Comparison of ENCODE assay signal across 8 cellular contexts in the genomic region with DNA sequence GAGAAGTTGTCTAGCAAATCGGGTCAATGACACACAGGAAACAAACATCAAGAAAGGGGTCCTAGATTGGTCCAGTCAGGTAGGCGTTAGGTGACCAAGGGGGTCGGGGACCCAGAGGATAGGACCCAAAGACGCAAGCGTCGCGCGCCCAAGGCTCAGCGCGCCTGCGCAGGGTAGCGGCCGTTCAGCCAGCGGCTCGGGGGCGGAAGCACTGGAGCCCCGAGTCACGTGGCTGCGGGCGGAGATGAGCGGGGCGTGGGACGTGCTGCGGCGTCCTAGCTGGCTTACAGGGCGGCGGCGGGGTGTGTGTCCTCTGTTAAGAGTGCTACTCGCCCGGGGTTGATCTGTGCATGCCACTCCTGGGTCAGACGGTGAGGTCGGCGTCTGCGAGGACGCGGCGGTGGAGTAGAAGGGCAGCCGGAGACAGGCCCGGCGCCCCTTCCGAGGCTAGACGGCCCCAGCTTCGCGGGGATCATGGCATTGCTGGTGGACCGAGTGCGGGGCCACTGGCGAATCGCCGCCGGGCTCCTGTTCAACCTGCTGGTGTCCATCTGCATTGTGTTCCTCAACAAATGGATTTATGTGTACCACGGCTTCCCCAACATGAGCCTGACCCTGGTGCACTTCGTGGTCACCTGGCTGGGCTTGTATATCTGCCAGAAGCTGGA. TPM values are rescaled to one million over a fixed set of nuclear protein-coding genes. Genes with fewer than 3 reads are reported as not detected.
DNase-seq lines count a peak whose midpoint lies in the region; ATAC-seq and TF ChIP-seq lines count a peak whose summit lies in the region.

Gene SLC35E3, plus strand, starts transcription at position 273 of the 668 bp plus-strand sequence. Its CDS starts 202 bp downstream, at position 475.

- H2AFZ ChIP-seq in IMR-90 (replicated peaks; ENCODE audit: low read length, poor library complexity) (peak within 1 kb of the TSS; percentile 97), OCI-LY7 (ENCODE audit: low read length) (peak within 1 kb of the TSS; percentile 96)

- peak within 1 kb of the TSS; percentile 88 for H2BK120ac ChIP-seq in IMR-90 (ENCODE audit: low read depth, low read length)

- H3K9me3 ChIP-seq in IMR-90 (ENCODE audit: control insufficient read depth, insufficient read depth, low read length), result no peaks in the 10 kb centered on the region
- no peaks in the 10 kb centered on the region for H3K9me3 ChIP-seq in OCI-LY7 (ENCODE audit: low read length)
- H3K9me3 ChIP-seq in mucosa of rectum (ENCODE audit: control insufficient read depth in 2 of 2, low read length in 2 of 2), result no peaks in the 10 kb centered on the region

- no TSS peak for BruUV-seq in IMR-90 (replicated peaks; lab: Mats Ljungman, UMichigan)
- TSS peak; percentile 61 for BruUV-seq in OCI-LY7 (replicated peaks; lab: Mats Ljungman, UMichigan)

- H2AK5ac ChIP-seq in IMR-90 (ENCODE audit: low read depth, low read length), result peak within 1 kb of the TSS; percentile 68; the same call in 1 of the 2 replicates

- H3K56ac ChIP-seq in IMR-90 (ENCODE audit: extremely low read depth, insufficient read depth, low read length), result peak within 1 kb of the TSS; percentile 69

- peak; percentile 71 for DNase-seq in DMS 273 treated with DMSO at 0.1 percent for 48 hours (lab: John Stamatoyannopoulos, UW)
- peak; percentile 75 for DNase-seq in IMR-90
- DNase-seq in OCI-LY7 (ENCODE audit: low spot score), result peak; percentile 96
- peak; percentile 92 for DNase-seq in activated T-cell treated with anti-CD3 and anti-CD28 coated beads for 48 hours (ENCODE audit: low read depth)
- peak; percentile 96 for DNase-seq in erythroblast (lab: John Stamatoyannopoulos, UW)
- DNase-seq in stimulated activated CD8-positive, alpha-beta memory T cell treated with anti-CD3 and anti-CD28 coated beads, Interleukin-4, amount 100 ng/mL, for 4 hours (ENCODE audit: low read depth in 2 of 2, low spot score in 1 of 2), result peak; percentile 75 to 82

- in situ Hi-C loops in IMR-90 (cut with MboI; ENCODE audit: low sequenced_read_pairs), result no loop called here

- TF ChIP-seq POLR2A in IMR-90 (IDR thresholded peaks at IDR 0.05; ENCODE audit: low read depth, low read length), result 0 out of 2 replicates have a peak, but pooled peaks have one; percentile 42
- TF ChIP-seq POLR2A in erythroblast (IDR thresholded peaks at IDR 0.05; ENCODE audit: low read length), result peak; percentile 84

- H3K18ac ChIP-seq in IMR-90 (ENCODE audit: low read depth, low read length), result peak within 1 kb of the TSS; percentile 51; the same call in 1 of the 2 replicates

- H3K27ac ChIP-seq in IMR-90 (ENCODE audit: insufficient read depth, low read length), result peak within 1 kb of the TSS; percentile 67
- H3K27ac ChIP-seq in OCI-LY7 (ENCODE audit: low read depth, low read length, poor library complexity, severe bottlenecking), result peak within 1 kb of the TSS; percentile 59
- peak within 1 kb of the TSS; percentile 77 to 78 for H3K27ac ChIP-seq in mucosa of rectum (ENCODE audit: low read depth in 2 of 2, low read length in 2 of 2)

- no peaks in the 10 kb centered on the region for H3K9me2 ChIP-seq in OCI-LY7 (ENCODE audit: insufficient read depth, low read length)

- peak within 1 kb of the TSS; percentile 87 for H4K5ac ChIP-seq in IMR-90 (ENCODE audit: low read depth, low read length)

- peak within 1 kb of the TSS; percentile 25; the same call in 1 of the 3 replicates for H2BK15ac ChIP-seq in IMR-90 (ENCODE audit: low read depth, low read length)

- POLR2A ChIA-PET in IMR-90 (lab: Charles Lee; ENCODE audit: unreplicated experiment), result interaction anchor here (0.5 to 2.0 kb wide), 3 partner anchors 63 to 1006 kb away, joined by 4 to 9 read pairs (median 5); no protein-coding TSS in a partner anchor
- POLR2A ChIA-PET in OCI-LY7 (lab: Charles Lee), result interaction anchor here (0.6 to 3.0 kb wide), 16 partner anchors 10 to 151 kb away, joined by 3 to 20 read pairs (median 5); partner anchors contain the start of gene MDM2

- peak within 1 kb of the TSS; percentile 99 for H3K14ac ChIP-seq in IMR-90 (replicated peaks; ENCODE audit: low read depth, low read length)

- peaks cover 42% of the 10 kb centered on the region for H3K79me2 ChIP-seq in OCI-LY7 (ENCODE audit: insufficient read depth, low read depth, low read length)

- H3K27me3 ChIP-seq in IMR-90 (ENCODE audit: control insufficient read depth, insufficient read depth, low read length) (no peaks in the 10 kb centered on the region), mucosa of rectum (ENCODE audit: control insufficient read depth in 2 of 2, insufficient read depth in 2 of 2, low read length in 2 of 2) (no peaks in the 10 kb centered on the region)

- H3K4ac ChIP-seq in IMR-90 (ENCODE audit: low read depth, low read length), result peak within 1 kb of the TSS; percentile 96

- dilution Hi-C loops in IMR-90 (cut with HindIII; ENCODE audit: low sequenced_read_pairs, unreplicated experiment), result no loop called here

- H3K4me2 ChIP-seq in IMR-90 (ENCODE audit: low read depth, low read length) (peak within 1 kb of the TSS; percentile 86), OCI-LY7 (ENCODE audit: low read length) (peak within 1 kb of the TSS; percentile 82)

- WGBS in IMR-90 (ENCODE audit: extremely low coverage in 2 of 2, insufficient read length in 1 of 2), 2 experiments, result 0% methylated on average over 32 of the region's 52 CpGs; no CpG with 5 or more reads in 1 of the 2 experiments

- TF ChIP-seq RAD21 in IMR-90 (IDR thresholded peaks at IDR 0.05; ENCODE audit: low read length), result 0 out of 2 replicates have a peak, but pooled peaks have one; percentile 3

- peak within 1 kb of the TSS; percentile 77 for H2BK5ac ChIP-seq in IMR-90 (ENCODE audit: low read depth, low read length, poor library complexity, severe bottlenecking)

- H3K9me1 ChIP-seq in IMR-90 (ENCODE audit: insufficient read depth, low read length), result no peaks in the 10 kb centered on the region

- H3K4me1 ChIP-seq in IMR-90 (ENCODE audit: control insufficient read depth, insufficient read depth, low read length) (no peaks in the 10 kb centered on the region), OCI-LY7 (ENCODE audit: insufficient read depth, low read length, poor library complexity, severe bottlenecking) (peaks cover 46% of the 10 kb centered on the region), mucosa of rectum (ENCODE audit: control insufficient read depth in 2 of 2, insufficient read depth in 2 of 2, low read length in 2 of 2) (peaks cover 7 to 10% of the 10 kb centered on the region in 2 donors)

- intact Hi-C loops in IMR-90 (cut with micrococcal nuclease) (loop anchor here (1.0 to 5.0 kb wide), 2 partner anchors 41 to 62 kb away; partner anchors contain the start of gene MDM2), OCI-LY7 (cut with micrococcal nuclease; ENCODE audit: unreplicated experiment) (loop anchor here (1.0 to 10.0 kb wide), 4 partner anchors 27 to 391 kb away; partner anchors contain the start of gene RAP1B)

- H4K20me1 ChIP-seq in IMR-90 (ENCODE audit: insufficient read depth, low read length) (no peaks in the 10 kb centered on the region), OCI-LY7 (ENCODE audit: insufficient read depth, low read length) (no peaks in the 10 kb centered on the region)

- H4K91ac ChIP-seq in IMR-90 (ENCODE audit: insufficient read depth, low read depth, low read length), result peak within 1 kb of the TSS; percentile 82

- H4K8ac ChIP-seq in IMR-90 (ENCODE audit: low read depth in 2 of 2, low read length in 2 of 2), result peak within 1 kb of the TSS; percentile 87 to 100

- H3K4me3 ChIP-seq in IMR-90 (ENCODE audit: insufficient read depth, low read depth, low read length) (peak within 1 kb of the TSS; percentile 77), OCI-LY7 (ENCODE audit: low read depth, low read length, poor library complexity, severe bottlenecking) (peak within 1 kb of the TSS; percentile 92), mucosa of rectum (ENCODE audit: low read length in 2 of 2) (peak within 1 kb of the TSS; percentile 70 to 97)

- CTCF ChIA-PET in IMR-90 (lab: Yijun Ruan, JAX), result no interaction called here
- CTCF ChIA-PET in OCI-LY7 (lab: Charles Lee; ENCODE audit: unreplicated experiment), result interaction anchor here (0.6 to 1.3 kb wide), 2 partner anchors 14 to 25 kb away, joined by 3 read pairs; no protein-coding TSS in a partner anchor

- no peaks in the 10 kb centered on the region for H3K36me3 ChIP-seq in IMR-90 (ENCODE audit: control insufficient read depth, insufficient read depth, low read length)
- H3K36me3 ChIP-seq in OCI-LY7 (ENCODE audit: insufficient read depth, low read length), result peaks cover 66% of the 10 kb centered on the region
- peaks cover 0 to 10% of the 10 kb centered on the region in 2 donors for H3K36me3 ChIP-seq in mucosa of rectum (ENCODE audit: control insufficient read depth in 2 of 2, insufficient read depth in 2 of 2, low read length in 2 of 2)

- H3K79me1 ChIP-seq in IMR-90 (ENCODE audit: low read depth in 1 of 2, low read length in 2 of 2), result peaks cover 10 to 20% of the 10 kb centered on the region in 2 experiments

- H3K9ac ChIP-seq in IMR-90 (ENCODE audit: low read depth, low read length) (peak within 1 kb of the TSS; percentile 81), mucosa of rectum (ENCODE audit: low read depth in 1 of 2, low read length in 2 of 2) (peak within 1 kb of the TSS; percentile 80 to 92)

- peak within 1 kb of the TSS; percentile 82; the same call in 1 of the 2 replicates for H2BK20ac ChIP-seq in IMR-90 (ENCODE audit: low read depth, low read length)

- TF ChIP-seq CTCF in IMR-90 (conservative IDR thresholded peaks at IDR 0.05; ENCODE audit: low read depth, low read length), result no peak
- no peak for TF ChIP-seq CTCF in OCI-LY7 (conservative IDR thresholded peaks at IDR 0.05; ENCODE audit: low read length)

- H3K23ac ChIP-seq in IMR-90 (ENCODE audit: low read depth, low read length), result peak within 1 kb of the TSS; percentile 92

- ATAC-seq in GM21528 (IDR thresholded peaks at IDR 0.05; ENCODE audit: low FRiP score, unreplicated experiment) (peak; percentile 97), IMR-90 (ENCODE audit: low read depth) (peak; percentile 97)

- peak within 1 kb of the TSS; percentile 94 for H2AK9ac ChIP-seq in IMR-90 (replicated peaks; ENCODE audit: low read depth, low read length, poor library complexity)

TF ChIP-seq in IMR-90, 13 proteins besides CTCF, POLR2A, EP300 and RAD21 (continues in another document):
- TF ChIP-seq MXI1 (IDR thresholded peaks at IDR 0.05; ENCODE audit: borderline replicate concordance, low read depth, low read length), result peak; percentile 91; the same call in 1 of the 2 replicates
- peak; percentile 70 for TF ChIP-seq BHLHE40 (IDR thresholded peaks at IDR 0.05; ENCODE audit: low read depth, low read length)

RNA-seq across cellular contexts. Expression of gene SLC35E3, which starts in this region (rescaled TPM):
- total RNA-seq in IMR-90 (2012; rRNA removed) (3.6 TPM in 2 replicates), OCI-LY7 (2022) (39.1 and 66.6 TPM in 2 replicates)
- polyA plus RNA-seq in IMR-90 (2012; rRNA removed), result 3.9 and 5.1 TPM in 2 replicates
- 1.5 TPM in 2 replicates for polyA plus RNA-seq in IMR-90 (2012; cell fraction: cytosol; rRNA removed)
- 2.0 and 7.5 TPM in 2 replicates for polyA plus RNA-seq in IMR-90 (2012; cell fraction: nucleus; rRNA removed; ENCODE audit: low replicate concordance)
- 24.6 and 26.6 TPM in 2 replicates for total RNA-seq in OCI-LY7 (2014; rRNA removed; shearing (Covaris generic))

Comparison
In these comparisons a context has a peak if more than half of its experiments do, and no peak if none do; other contexts are left out.
1. Peak in every context shown above with its lines: DNase-seq, ATAC-seq, H3K4me3 ChIP-seq and H3K27ac ChIP-seq.